1 cellular context compared by ENCODE assay signal in the genomic region with DNA sequence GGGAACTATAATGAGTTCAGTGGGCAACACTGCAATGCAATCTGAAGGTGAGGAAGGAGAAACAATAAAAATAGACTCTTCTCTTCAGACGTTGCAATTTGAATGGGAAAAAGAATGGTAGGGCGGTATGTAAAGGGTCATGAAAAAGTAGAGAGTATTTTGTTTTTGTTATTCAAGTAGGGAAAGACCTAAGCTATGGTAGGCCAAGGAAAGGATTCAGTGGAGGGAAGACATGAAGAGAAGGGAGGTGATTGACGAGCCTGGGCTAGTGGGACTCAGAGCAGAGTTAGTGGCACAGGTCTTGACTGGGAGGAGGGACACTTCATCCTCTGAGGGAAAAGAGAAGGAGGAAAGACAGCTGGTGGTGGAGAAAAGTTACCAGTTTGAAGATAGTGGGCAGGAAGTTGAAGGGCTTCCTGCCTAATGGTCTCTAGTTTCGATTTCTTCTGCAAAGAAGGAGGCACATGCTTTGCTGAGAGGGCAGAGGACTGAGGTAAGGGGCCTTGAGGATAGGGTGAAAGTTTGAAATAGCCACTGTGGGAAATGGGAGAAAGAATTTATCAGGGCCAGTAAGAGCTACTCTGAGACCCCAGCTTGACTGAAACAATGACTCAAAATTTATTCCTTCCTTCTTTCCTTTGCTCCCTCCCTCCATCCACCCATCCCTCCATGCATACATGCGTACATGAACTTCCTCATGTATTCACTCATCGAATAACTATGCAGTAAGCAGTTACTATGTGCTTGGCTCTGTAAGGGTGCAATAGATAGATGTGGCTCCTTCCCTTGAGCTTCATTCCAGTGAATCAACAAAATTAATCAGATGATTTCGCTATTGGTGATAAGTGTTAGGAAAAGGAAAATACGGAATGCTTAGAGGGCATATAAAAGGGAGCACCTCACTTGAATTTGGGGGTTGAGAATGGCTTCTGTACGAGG.
TF ChIP-seq lines count a peak whose summit lies in the region.

No MANE protein-coding gene starts in this region.

TF ChIP-seq in GM12878, 131 proteins besides CTCF, POLR2A, EP300 and RAD21 (continues in another document):
- no peak for TF ChIP-seq KDM1A (IDR thresholded peaks at IDR 0.05; ENCODE audit: borderline replicate concordance)
- TF ChIP-seq FOS (IDR thresholded peaks at IDR 0.05; ENCODE audit: borderline replicate concordance, extremely low read depth, insufficient read length), result no peak
- peak; percentile 45; the same call in 1 of the 2 replicates for TF ChIP-seq ATF2 (IDR thresholded peaks at IDR 0.05; ENCODE audit: low read length)
- TF ChIP-seq YBX1 (IDR thresholded peaks at IDR 0.05), result no peak
- peak; percentile 7; the same call in 1 of the 2 replicates for TF ChIP-seq SMAD5 (IDR thresholded peaks at IDR 0.05; ENCODE audit: low read depth)
- peak; percentile 57 for TF ChIP-seq SMAD1 (IDR thresholded peaks at IDR 0.05; ENCODE audit: low read depth, partially characterized antibody)
- TF ChIP-seq IRF4 (IDR thresholded peaks at IDR 0.05; ENCODE audit: low read depth, low read length), result no peak
- TF ChIP-seq MTA3 (IDR thresholded peaks at IDR 0.05; ENCODE audit: borderline replicate concordance, low read length), result peak; percentile 8
- TF ChIP-seq, protein P1, sequence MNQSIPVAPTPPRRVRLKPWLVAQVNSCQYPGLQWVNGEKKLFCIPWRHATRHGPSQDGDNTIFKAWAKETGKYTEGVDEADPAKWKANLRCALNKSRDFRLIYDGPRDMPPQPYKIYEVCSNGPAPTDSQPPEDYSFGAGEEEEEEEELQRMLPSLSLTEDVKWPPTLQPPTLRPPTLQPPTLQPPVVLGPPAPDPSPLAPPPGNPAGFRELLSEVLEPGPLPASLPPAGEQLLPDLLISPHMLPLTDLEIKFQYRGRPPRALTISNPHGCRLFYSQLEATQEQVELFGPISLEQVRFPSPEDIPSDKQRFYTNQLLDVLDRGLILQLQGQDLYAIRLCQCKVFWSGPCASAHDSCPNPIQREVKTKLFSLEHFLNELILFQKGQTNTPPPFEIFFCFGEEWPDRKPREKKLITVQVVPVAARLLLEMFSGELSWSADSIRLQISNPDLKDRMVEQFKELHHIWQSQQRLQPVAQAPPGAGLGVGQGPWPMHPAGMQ (IDR thresholded peaks at IDR 0.05; ENCODE audit: borderline replicate concordance), result no peak
- peak; percentile 21; the same call in 1 of the 2 replicates for TF ChIP-seq CREB1 (IDR thresholded peaks at IDR 0.05; ENCODE audit: low read depth)
- no peak for TF ChIP-seq BMI1 (IDR thresholded peaks at IDR 0.05; ENCODE audit: borderline replicate concordance)
- TF ChIP-seq NKRF (conservative IDR thresholded peaks at IDR 0.05), result 0 out of 2 replicates have a peak, but pooled peaks have one; percentile 30
- TF ChIP-seq, protein P2, sequence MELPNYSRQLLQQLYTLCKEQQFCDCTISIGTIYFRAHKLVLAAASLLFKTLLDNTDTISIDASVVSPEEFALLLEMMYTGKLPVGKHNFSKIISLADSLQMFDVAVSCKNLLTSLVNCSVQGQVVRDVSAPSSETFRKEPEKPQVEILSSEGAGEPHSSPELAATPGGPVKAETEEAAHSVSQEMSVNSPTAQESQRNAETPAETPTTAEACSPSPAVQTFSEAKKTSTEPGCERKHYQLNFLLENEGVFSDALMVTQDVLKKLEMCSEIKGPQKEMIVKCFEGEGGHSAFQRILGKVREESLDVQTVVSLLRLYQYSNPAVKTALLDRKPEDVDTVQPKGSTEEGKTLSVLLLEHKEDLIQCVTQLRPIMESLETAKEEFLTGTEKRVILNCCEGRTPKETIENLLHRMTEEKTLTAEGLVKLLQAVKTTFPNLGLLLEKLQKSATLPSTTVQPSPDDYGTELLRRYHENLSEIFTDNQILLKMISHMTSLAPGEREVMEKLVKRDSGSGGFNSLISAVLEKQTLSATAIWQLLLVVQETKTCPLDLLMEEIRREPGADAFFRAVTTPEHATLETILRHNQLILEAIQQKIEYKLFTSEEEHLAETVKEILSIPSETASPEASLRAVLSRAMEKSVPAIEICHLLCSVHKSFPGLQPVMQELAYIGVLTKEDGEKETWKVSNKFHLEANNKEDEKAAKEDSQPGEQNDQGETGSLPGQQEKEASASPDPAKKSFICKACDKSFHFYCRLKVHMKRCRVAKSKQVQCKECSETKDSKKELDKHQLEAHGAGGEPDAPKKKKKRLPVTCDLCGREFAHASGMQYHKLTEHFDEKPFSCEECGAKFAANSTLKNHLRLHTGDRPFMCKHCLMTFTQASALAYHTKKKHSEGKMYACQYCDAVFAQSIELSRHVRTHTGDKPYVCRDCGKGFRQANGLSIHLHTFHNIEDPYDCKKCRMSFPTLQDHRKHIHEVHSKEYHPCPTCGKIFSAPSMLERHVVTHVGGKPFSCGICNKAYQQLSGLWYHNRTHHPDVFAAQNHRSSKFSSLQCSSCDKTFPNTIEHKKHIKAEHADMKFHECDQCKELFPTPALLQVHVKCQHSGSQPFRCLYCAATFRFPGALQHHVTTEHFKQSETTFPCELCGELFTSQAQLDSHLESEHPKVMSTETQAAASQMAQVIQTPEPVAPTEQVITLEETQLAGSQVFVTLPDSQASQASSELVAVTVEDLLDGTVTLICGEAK (IDR thresholded peaks at IDR 0.05; ENCODE audit: borderline replicate concordance), result no peak
- TF ChIP-seq FOXK2 (IDR thresholded peaks at IDR 0.05), result no peak
- TF ChIP-seq, protein P3, sequence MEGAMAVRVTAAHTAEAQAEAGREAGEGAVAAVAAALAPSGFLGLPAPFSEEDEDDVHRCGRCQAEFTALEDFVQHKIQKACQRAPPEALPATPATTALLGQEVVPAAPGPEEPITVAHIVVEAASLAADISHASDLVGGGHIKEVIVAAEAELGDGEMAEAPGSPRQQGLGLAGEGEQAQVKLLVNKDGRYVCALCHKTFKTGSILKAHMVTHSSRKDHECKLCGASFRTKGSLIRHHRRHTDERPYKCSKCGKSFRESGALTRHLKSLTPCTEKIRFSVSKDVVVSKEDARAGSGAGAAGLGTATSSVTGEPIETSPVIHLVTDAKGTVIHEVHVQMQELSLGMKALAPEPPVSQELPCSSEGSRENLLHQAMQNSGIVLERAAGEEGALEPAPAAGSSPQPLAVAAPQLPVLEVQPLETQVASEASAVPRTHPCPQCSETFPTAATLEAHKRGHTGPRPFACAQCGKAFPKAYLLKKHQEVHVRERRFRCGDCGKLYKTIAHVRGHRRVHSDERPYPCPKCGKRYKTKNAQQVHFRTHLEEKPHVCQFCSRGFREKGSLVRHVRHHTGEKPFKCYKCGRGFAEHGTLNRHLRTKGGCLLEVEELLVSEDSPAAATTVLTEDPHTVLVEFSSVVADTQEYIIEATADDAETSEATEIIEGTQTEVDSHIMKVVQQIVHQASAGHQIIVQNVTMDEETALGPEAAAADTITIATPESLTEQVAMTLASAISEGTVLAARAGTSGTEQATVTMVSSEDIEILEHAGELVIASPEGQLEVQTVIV (IDR thresholded peaks at IDR 0.05; ENCODE audit: borderline replicate concordance, partially characterized antibody), result no peak
- peak; percentile 53 for TF ChIP-seq IKZF1 (conservative IDR thresholded peaks at IDR 0.05)
- no peak for TF ChIP-seq CEBPB (IDR thresholded peaks at IDR 0.05; ENCODE audit: borderline replicate concordance in 1 of 2, low read depth in 2 of 2, low read length in 2 of 2)
- 0 out of 2 replicates have a peak, but pooled peaks have one; percentile 12 for TF ChIP-seq YY1 (IDR thresholded peaks at IDR 0.05; ENCODE audit: low read depth, low read length)
- no peak for TF ChIP-seq SREBF2 (IDR thresholded peaks at IDR 0.05; ENCODE audit: low read length)
- TF ChIP-seq CHD2 (IDR thresholded peaks at IDR 0.05; ENCODE audit: borderline replicate concordance, low read depth, low read length), result 0 out of 2 replicates have a peak, but pooled peaks have one; percentile 11
- peak in 1 of 2 experiments; percentile 86; a peak in 2 of 4 replicates for TF ChIP-seq ETV6 (conservative IDR thresholded peaks at IDR 0.05 in 1 of 2, IDR thresholded peaks at IDR 0.05 in 1 of 2; ENCODE audit: borderline replicate concordance in 1 of 2, low read depth in 1 of 2)
- no peak for TF ChIP-seq ZNF274 (IDR thresholded peaks at IDR 0.05; ENCODE audit: insufficient read depth, insufficient read length)
- TF ChIP-seq KAT2A (conservative IDR thresholded peaks at IDR 0.05; ENCODE audit: control insufficient read depth, low read depth, low read length), result no peak
- 0 out of 2 replicates have a peak, but pooled peaks have one; percentile 33 for TF ChIP-seq TCF12 (IDR thresholded peaks at IDR 0.05; ENCODE audit: low read depth, low read length)
- TF ChIP-seq SPI1 (IDR thresholded peaks at IDR 0.05; ENCODE audit: borderline replicate concordance, insufficient read depth, low read depth, low read length), result no peak; the same call in 1 of the 2 replicates
- no peak for TF ChIP-seq E2F4 (IDR thresholded peaks at IDR 0.05; ENCODE audit: low read depth, low read length)
- peak; percentile 82 for TF ChIP-seq EED (IDR thresholded peaks at IDR 0.05; ENCODE audit: low read depth)
- 0 out of 3 replicates have a peak, but pooled peaks have one; percentile 17 for TF ChIP-seq POU2F2 (IDR thresholded peaks at IDR 0.05; ENCODE audit: borderline replicate concordance, low read depth, low read length)
- TF ChIP-seq, protein P4, sequence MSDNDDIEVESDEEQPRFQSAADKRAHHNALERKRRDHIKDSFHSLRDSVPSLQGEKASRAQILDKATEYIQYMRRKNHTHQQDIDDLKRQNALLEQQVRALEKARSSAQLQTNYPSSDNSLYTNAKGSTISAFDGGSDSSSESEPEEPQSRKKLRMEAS (IDR thresholded peaks at IDR 0.05; ENCODE audit: low read depth, low read length), result 0 out of 2 replicates have a peak, but pooled peaks have one; percentile 57
- peak; percentile 83 for TF ChIP-seq RFX5 (IDR thresholded peaks at IDR 0.05; ENCODE audit: low read depth, low read length)
- TF ChIP-seq ZNF207 (IDR thresholded peaks at IDR 0.05; ENCODE audit: borderline replicate concordance), result no peak
- TF ChIP-seq STAT1 (conservative IDR thresholded peaks at IDR 0.05), result no peak
- TF ChIP-seq MTA2 (IDR thresholded peaks at IDR 0.05; ENCODE audit: low read depth), result no peak
- peak; percentile 83; the same call in 1 of the 2 replicates for TF ChIP-seq HDGF (IDR thresholded peaks at IDR 0.05)
- TF ChIP-seq SIN3A (IDR thresholded peaks at IDR 0.05; ENCODE audit: low read depth, low read length), result peak; percentile 29; the same call in 1 of the 2 replicates
- TF ChIP-seq CHD1 (IDR thresholded peaks at IDR 0.05; ENCODE audit: low read depth, low read length), result 0 out of 2 replicates have a peak, but pooled peaks have one; percentile 71
- TF ChIP-seq IKZF2 (IDR thresholded peaks at IDR 0.05), result peak; percentile 34 to 38; a peak in 3 of 4 replicates
- peak; percentile 81 for TF ChIP-seq MLLT1 (IDR thresholded peaks at IDR 0.05)
- no peak for TF ChIP-seq USF1 (IDR thresholded peaks at IDR 0.05; ENCODE audit: borderline replicate concordance, extremely low read length, insufficient read depth, low read depth, low read length)
- TF ChIP-seq MXI1 (IDR thresholded peaks at IDR 0.05; ENCODE audit: low read depth, low read length), result peak; percentile 89
- TF ChIP-seq BHLHE40 (IDR thresholded peaks at IDR 0.05; ENCODE audit: borderline replicate concordance in 1 of 2, low read depth in 2 of 2, low read length in 1 of 2), result peak; percentile 3 to 9; a peak in 1 of 4 replicates
- TF ChIP-seq RUNX3 (IDR thresholded peaks at IDR 0.05; ENCODE audit: low read length), result peak; percentile 37; the same call in 1 of the 2 replicates
- TF ChIP-seq MYC (IDR thresholded peaks at IDR 0.05; ENCODE audit: insufficient read depth, insufficient read length, insufficient replicate concordance, low read length, severe bottlenecking), result no peak
